ENCODE assay signal across 1 cellular context in genomic region chr3:192878374-192878773, GRCh38.
TF ChIP-seq lines count a peak whose summit lies in the region.

No MANE protein-coding gene starts in this region.

TF ChIP-seq in GM23338, 12 proteins besides CTCF, POLR2A, EP300 and RAD21 (continued from another document):
- TF ChIP-seq ETS1 (IDR thresholded peaks at IDR 0.05) (no peak), NANOG (IDR thresholded peaks at IDR 0.05; ENCODE audit: borderline replicate concordance) (no peak), ZNF331 (CRISPR knock-in tag; IDR thresholded peaks at IDR 0.05; ENCODE audit: low read depth) (no peak), CREB1 (CRISPR knock-in tag; IDR thresholded peaks at IDR 0.05; ENCODE audit: low read depth) (no peak), STAT1 (IDR thresholded peaks at IDR 0.05; ENCODE audit: unreplicated experiment) (no peak), ZNF114 (CRISPR knock-in tag; IDR thresholded peaks at IDR 0.05) (no peak)
- TF ChIP-seq, protein P1, sequence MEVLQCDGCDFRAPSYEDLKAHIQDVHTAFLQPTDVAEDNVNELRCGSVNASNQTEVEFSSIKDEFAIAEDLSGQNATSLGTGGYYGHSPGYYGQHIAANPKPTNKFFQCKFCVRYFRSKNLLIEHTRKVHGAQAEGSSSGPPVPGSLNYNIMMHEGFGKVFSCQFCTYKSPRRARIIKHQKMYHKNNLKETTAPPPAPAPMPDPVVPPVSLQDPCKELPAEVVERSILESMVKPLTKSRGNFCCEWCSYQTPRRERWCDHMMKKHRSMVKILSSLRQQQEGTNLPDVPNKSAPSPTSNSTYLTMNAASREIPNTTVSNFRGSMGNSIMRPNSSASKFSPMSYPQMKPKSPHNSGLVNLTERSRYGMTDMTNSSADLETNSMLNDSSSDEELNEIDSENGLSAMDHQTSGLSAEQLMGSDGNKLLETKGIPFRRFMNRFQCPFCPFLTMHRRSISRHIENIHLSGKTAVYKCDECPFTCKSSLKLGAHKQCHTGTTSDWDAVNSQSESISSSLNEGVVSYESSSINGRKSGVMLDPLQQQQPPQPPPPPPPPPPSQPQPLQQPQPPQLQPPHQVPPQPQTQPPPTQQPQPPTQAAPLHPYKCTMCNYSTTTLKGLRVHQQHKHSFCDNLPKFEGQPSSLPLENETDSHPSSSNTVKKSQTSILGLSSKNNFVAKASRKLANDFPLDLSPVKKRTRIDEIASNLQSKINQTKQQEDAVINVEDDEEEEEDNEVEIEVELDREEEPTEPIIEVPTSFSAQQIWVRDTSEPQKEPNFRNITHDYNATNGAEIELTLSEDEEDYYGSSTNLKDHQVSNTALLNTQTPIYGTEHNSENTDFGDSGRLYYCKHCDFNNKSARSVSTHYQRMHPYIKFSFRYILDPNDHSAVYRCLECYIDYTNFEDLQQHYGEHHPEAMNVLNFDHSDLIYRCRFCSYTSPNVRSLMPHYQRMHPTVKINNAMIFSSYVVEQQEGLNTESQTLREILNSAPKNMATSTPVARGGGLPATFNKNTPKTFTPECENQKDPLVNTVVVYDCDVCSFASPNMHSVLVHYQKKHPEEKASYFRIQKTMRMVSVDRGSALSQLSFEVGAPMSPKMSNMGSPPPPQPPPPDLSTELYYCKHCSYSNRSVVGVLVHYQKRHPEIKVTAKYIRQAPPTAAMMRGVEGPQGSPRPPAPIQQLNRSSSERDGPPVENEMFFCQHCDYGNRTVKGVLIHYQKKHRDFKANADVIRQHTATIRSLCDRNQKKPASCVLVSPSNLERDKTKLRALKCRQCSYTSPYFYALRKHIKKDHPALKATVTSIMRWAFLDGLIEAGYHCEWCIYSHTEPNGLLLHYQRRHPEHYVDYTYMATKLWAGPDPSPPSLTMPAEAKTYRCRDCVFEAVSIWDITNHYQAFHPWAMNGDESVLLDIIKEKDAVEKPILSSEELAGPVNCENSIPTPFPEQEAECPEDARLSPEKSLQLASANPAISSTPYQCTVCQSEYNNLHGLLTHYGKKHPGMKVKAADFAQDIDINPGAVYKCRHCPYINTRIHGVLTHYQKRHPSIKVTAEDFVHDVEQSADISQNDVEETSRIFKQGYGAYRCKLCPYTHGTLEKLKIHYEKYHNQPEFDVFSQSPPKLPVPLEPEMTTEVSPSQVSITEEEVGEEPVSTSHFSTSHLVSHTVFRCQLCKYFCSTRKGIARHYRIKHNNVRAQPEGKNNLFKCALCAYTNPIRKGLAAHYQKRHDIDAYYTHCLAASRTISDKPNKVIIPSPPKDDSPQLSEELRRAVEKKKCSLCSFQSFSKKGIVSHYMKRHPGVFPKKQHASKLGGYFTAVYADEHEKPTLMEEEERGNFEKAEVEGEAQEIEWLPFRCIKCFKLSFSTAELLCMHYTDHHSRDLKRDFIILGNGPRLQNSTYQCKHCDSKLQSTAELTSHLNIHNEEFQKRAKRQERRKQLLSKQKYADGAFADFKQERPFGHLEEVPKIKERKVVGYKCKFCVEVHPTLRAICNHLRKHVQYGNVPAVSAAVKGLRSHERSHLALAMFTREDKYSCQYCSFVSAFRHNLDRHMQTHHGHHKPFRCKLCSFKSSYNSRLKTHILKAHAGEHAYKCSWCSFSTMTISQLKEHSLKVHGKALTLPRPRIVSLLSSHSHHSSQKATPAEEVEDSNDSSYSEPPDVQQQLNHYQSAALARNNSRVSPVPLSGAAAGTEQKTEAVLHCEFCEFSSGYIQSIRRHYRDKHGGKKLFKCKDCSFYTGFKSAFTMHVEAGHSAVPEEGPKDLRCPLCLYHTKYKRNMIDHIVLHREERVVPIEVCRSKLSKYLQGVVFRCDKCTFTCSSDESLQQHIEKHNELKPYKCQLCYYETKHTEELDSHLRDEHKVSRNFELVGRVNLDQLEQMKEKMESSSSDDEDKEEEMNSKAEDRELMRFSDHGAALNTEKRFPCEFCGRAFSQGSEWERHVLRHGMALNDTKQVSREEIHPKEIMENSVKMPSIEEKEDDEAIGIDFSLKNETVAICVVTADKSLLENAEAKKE (CRISPR knock-in tag; IDR thresholded peaks at IDR 0.05) = no peak
